1 cellular context compared by ENCODE assay signal in genomic region chr14:105711841-105712460, GRCh38.
TF ChIP-seq lines count a peak whose summit lies in the region.

No MANE protein-coding gene starts in this region.

TF ChIP-seq in SK-N-SH, 30 proteins besides CTCF, POLR2A, EP300 and RAD21 (continued from another document):
- TF ChIP-seq, protein P1, sequence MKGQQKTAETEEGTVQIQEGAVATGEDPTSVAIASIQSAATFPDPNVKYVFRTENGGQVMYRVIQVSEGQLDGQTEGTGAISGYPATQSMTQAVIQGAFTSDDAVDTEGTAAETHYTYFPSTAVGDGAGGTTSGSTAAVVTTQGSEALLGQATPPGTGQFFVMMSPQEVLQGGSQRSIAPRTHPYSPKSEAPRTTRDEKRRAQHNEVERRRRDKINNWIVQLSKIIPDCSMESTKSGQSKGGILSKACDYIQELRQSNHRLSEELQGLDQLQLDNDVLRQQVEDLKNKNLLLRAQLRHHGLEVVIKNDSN (IDR thresholded peaks at IDR 0.05; ENCODE audit: borderline replicate concordance, low read depth), result no peak
- TF ChIP-seq RFX5 (IDR thresholded peaks at IDR 0.05; ENCODE audit: low read length), result no peak
- no peak for TF ChIP-seq REST (IDR thresholded peaks at IDR 0.05; ENCODE audit: low read depth, low read length)
- TF ChIP-seq TEAD4 (IDR thresholded peaks at IDR 0.05; ENCODE audit: borderline replicate concordance, insufficient read depth), result no peak
- TF ChIP-seq MAX (IDR thresholded peaks at IDR 0.05; ENCODE audit: low read depth), result no peak
- no peak for TF ChIP-seq RXRA (IDR thresholded peaks at IDR 0.05; ENCODE audit: borderline replicate concordance, low read depth)
